Comparison of ENCODE assay signal across 13 cellular contexts in the genomic region with DNA sequence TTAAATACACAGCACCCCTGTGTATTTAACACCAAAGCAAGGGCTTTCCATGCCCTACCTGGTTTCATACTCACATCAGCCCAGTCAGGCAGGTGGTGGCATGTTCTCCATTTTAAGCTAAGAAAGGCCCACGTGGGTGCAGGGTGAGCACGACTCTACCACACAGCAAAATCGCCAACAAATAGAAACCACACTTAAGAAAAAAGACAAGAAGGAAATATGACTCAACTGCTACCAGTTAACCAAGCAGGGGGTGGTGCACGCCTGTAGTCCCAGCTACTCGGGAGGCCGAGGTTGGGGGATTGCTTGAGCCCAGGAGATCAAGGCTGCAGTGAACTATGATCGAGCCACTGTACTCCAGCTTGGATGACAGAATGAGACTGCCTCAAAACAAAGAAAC. TPM values are rescaled to one million over a fixed set of nuclear protein-coding genes. Genes with fewer than 3 reads are reported as not detected.
DNase-seq lines count a peak whose midpoint lies in the region; ATAC-seq and TF ChIP-seq lines count a peak whose summit lies in the region.
"Had no signal": no experiment of that assay in that cellular context is flagged by ENCODE, and none has a peak within 500 bp of the region (broad histone marks: within the 10 kb centered on the region; RNA-seq: fewer than 3 reads in every experiment).

No MANE protein-coding gene starts in this region.

- peak overlapping the region; percentile 14 for H3K9ac ChIP-seq in Loucy (ENCODE audit: low read depth, low read length, poor library complexity, severe bottlenecking)

- no peaks in the 10 kb centered on the region for H3K9me3 Mint-ChIP-seq in CD8-positive, alpha-beta memory T cell
- peaks cover 3% of the 10 kb centered on the region for H3K9me3 Mint-ChIP-seq in activated naive CD4-positive, alpha-beta T cell treated with anti-CD3 and anti-CD28 coated beads, Interleukin-2, amount 10 ng/mL, durations not matched to agents 7 days and 5 days

- ATAC-seq in GM18511 (IDR thresholded peaks at IDR 0.05; ENCODE audit: unreplicated experiment) (no peak), HG03139 (IDR thresholded peaks at IDR 0.05; ENCODE audit: unreplicated experiment) (no peak)
- ATAC-seq: K562 had no signal

- no peaks in the 10 kb centered on the region for H3K27me3 ChIP-seq in CD8-positive, alpha-beta memory T cell (ENCODE audit: insufficient read depth, low read length, poor library complexity, severe bottlenecking)
- no peaks in the 10 kb centered on the region for H3K27me3 ChIP-seq in Loucy (ENCODE audit: insufficient read depth, low read length, poor library complexity, severe bottlenecking)
- H3K27me3 ChIP-seq: dorsolateral prefrontal cortex had no signal

- H3K36me3 ChIP-seq in CD8-positive, alpha-beta memory T cell (ENCODE audit: insufficient read depth, low read length), result peaks cover 3% of the 10 kb centered on the region
- H3K36me3 ChIP-seq in Loucy (ENCODE audit: insufficient read depth, low read length), result no peaks in the 10 kb centered on the region

- H3K9me2 ChIP-seq in Loucy (replicated peaks; ENCODE audit: low read depth, low read length), result no peaks in the 10 kb centered on the region

- peaks cover 61 to 82% (median 66%) of the 10 kb centered on the region in 3 donors for H3K4me1 Mint-ChIP-seq in CD8-positive, alpha-beta memory T cell
- H3K4me1 Mint-ChIP-seq in activated naive CD4-positive, alpha-beta T cell treated with anti-CD3 and anti-CD28 coated beads, Interleukin-2, amount 10 ng/mL, durations not matched to agents 7 days and 5 days, result peaks cover 41% of the 10 kb centered on the region

- CTCF ChIA-PET in CD8-positive, alpha-beta memory T cell (lab: Charles Lee), result interaction anchor here (1.0 to 1.5 kb wide), 3 partner anchors 10 to 69 kb away, joined by 3 read pairs; no protein-coding TSS in a partner anchor
- CTCF ChIA-PET in activated naive CD4-positive, alpha-beta T cell treated with anti-CD3 and anti-CD28 coated beads, Interleukin-2, amount 10 ng/mL, durations not matched to agents 7 days and 5 days (lab: Charles Lee), result interaction anchor here (1.0 kb wide), 1 partner anchor 31 kb away, joined by 3 read pairs; no protein-coding TSS in a partner anchor

- no peaks in the 10 kb centered on the region for H3F3A ChIP-seq in Loucy (ENCODE audit: low read depth)

- no peak overlapping the region for H3K27ac ChIP-seq in CD8-positive, alpha-beta memory T cell (ENCODE audit: low read depth, low read length)

- peaks cover 0 to 66% (median 7%) of the 10 kb centered on the region in 3 donors for H3K36me3 Mint-ChIP-seq in CD8-positive, alpha-beta memory T cell
- H3K36me3 Mint-ChIP-seq in activated naive CD4-positive, alpha-beta T cell treated with anti-CD3 and anti-CD28 coated beads, Interleukin-2, amount 10 ng/mL, durations not matched to agents 7 days and 5 days, result peaks cover 23% of the 10 kb centered on the region

- peak overlapping the region in 4 of 7 donors; percentile 20 to 63 (median 38) for H3K4me3 Mint-ChIP-seq in CD8-positive, alpha-beta memory T cell
- no peak overlapping the region for H3K4me3 Mint-ChIP-seq in activated naive CD4-positive, alpha-beta T cell treated with anti-CD3 and anti-CD28 coated beads, Interleukin-2, amount 10 ng/mL, durations not matched to agents 7 days and 5 days

- peaks cover 19% of the 10 kb centered on the region for H3K4me1 ChIP-seq in CD8-positive, alpha-beta memory T cell (ENCODE audit: insufficient read depth, low read length)
- peaks cover 33% of the 10 kb centered on the region for H3K4me1 ChIP-seq in Loucy (ENCODE audit: insufficient read depth, low read length, poor library complexity, severe bottlenecking)

- peak overlapping the region; percentile 66 to 95 (median 87) for H3K27ac Mint-ChIP-seq in CD8-positive, alpha-beta memory T cell
- H3K27ac Mint-ChIP-seq in activated naive CD4-positive, alpha-beta T cell treated with anti-CD3 and anti-CD28 coated beads, Interleukin-2, amount 10 ng/mL, durations not matched to agents 7 days and 5 days, result peak overlapping the region; percentile 81

- no peak overlapping the region for H3K4me2 ChIP-seq in Loucy (ENCODE audit: low read depth, low read length, poor library complexity, severe bottlenecking)

- TF ChIP-seq CTCF in Loucy (conservative IDR thresholded peaks at IDR 0.05; ENCODE audit: low read length), result no peak

- POLR2A ChIA-PET in CD8-positive, alpha-beta memory T cell (lab: Charles Lee), result interaction anchor here (0.5 to 0.6 kb wide), 2 partner anchors 46 to 93 kb away, joined by 3 read pairs; no protein-coding TSS in a partner anchor

- no peaks in the 10 kb centered on the region for H3K27me3 Mint-ChIP-seq in CD8-positive, alpha-beta memory T cell
- no peaks in the 10 kb centered on the region for H3K27me3 Mint-ChIP-seq in activated naive CD4-positive, alpha-beta T cell treated with anti-CD3 and anti-CD28 coated beads, Interleukin-2, amount 10 ng/mL, durations not matched to agents 7 days and 5 days

- H3K9me3 ChIP-seq in CD8-positive, alpha-beta memory T cell (ENCODE audit: low read length), result no peaks in the 10 kb centered on the region
- H3K9me3 ChIP-seq in Loucy (ENCODE audit: insufficient read depth, low read depth, low read length), result no peaks in the 10 kb centered on the region

- peaks cover 13% of the 10 kb centered on the region for H3K79me2 ChIP-seq in Loucy (ENCODE audit: insufficient read depth, low read length)

- H2AFZ ChIP-seq in Loucy (ENCODE audit: low read length), result no peak overlapping the region

- DNase-seq in CD8-positive, alpha-beta memory T cell, result peak in 1 of 5 donors; percentile 28
- peak; percentile 32 for DNase-seq in activated naive CD4-positive, alpha-beta T cell treated with anti-CD3 and anti-CD28 coated beads, Interleukin-2, amount 10 ng/mL, durations not matched to agents 7 days and 5 days
- DNase-seq in stimulated activated CD4-positive, alpha-beta T cell treated with anti-CD3 and anti-CD28 coated beads, Interleukin-15, amount 100 ng/mL, for 24 hours, result peak; percentile 47
- no peak for DNase-seq in effector CD4-positive, alpha-beta T cell
- no peak for DNase-seq in T1000 (lab: John Stamatoyannopoulos, UW)
- DNase-seq: COR-L47, dorsolateral prefrontal cortex, NCI-H446 treated with DMSO at 0.1 percent for 48 hours, trophoblast cell had no signal

- H3K4me3 ChIP-seq in CD8-positive, alpha-beta memory T cell (ENCODE audit: low read length), result no peak overlapping the region
- H3K4me3 ChIP-seq in Loucy (ENCODE audit: low read length, poor library complexity, severe bottlenecking), result no peak overlapping the region
- H3K4me3 ChIP-seq: dorsolateral prefrontal cortex, K562 had no signal

- no peaks in the 10 kb centered on the region for H4K20me1 ChIP-seq in Loucy (ENCODE audit: insufficient read depth, low read length, poor library complexity, severe bottlenecking)

RNA-seq across cellular contexts. Expression of gene TFIP11, which starts 35.2 kb away (rescaled TPM):
- total RNA-seq in CD8-positive, alpha-beta memory T cell, result 10 to 100 TPM; 53.9 to 58.8 TPM
- 41.5 TPM for polyA plus RNA-seq in CD8-positive, alpha-beta memory T cell

RNA-seq across cellular contexts. Expression of gene TPST2, which starts 42.5 kb away (rescaled TPM):
- total RNA-seq in CD8-positive, alpha-beta memory T cell, result 10 to 100 TPM; 36.7 to 37.3 TPM
- polyA plus RNA-seq in CD8-positive, alpha-beta memory T cell, result 201 TPM

Comparison
In these comparisons a context has a peak if more than half of its experiments do, and no peak if none do; other contexts are left out.
1. DNase-seq: peak in activated naive CD4-positive, alpha-beta T cell treated with anti-CD3 and anti-CD28 coated beads, Interleukin-2, amount 10 ng/mL, durations not matched to agents 7 days and 5 days (single experiment) and stimulated activated CD4-positive, alpha-beta T cell treated with anti-CD3 and anti-CD28 coated beads, Interleukin-15, amount 100 ng/mL, for 24 hours (single experiment); none in effector CD4-positive, alpha-beta T cell (single experiment) and T1000 (single experiment).